ENCODE assay signal across 1 cellular context in genomic region chr11:11543656-11544055, GRCh38.
TF ChIP-seq lines count a peak whose summit lies in the region.

No MANE protein-coding gene starts in this region.

TF ChIP-seq in HepG2, 621 proteins besides CTCF, POLR2A, EP300 and RAD21:
- TF ChIP-seq ZNF280B (CRISPR knock-in tag; IDR thresholded peaks at IDR 0.05; ENCODE audit: borderline replicate concordance) (no peak), TSC22D2 (CRISPR knock-in tag; IDR thresholded peaks at IDR 0.05; ENCODE audit: borderline replicate concordance) (no peak), JUND (CRISPR knock-in tag; IDR thresholded peaks at IDR 0.05) (no peak), HMG20A (CRISPR knock-in tag; IDR thresholded peaks at IDR 0.05; ENCODE audit: borderline replicate concordance) (no peak), MED1 (CRISPR knock-in tag; IDR thresholded peaks at IDR 0.05) (no peak), ZNF234 (CRISPR knock-in tag; conservative IDR thresholded peaks at IDR 0.05) (no peak), NR2F2 (IDR thresholded peaks at IDR 0.05; ENCODE audit: borderline replicate concordance, low read depth) (no peak), ZNF550 (CRISPR knock-in tag; IDR thresholded peaks at IDR 0.05; ENCODE audit: borderline replicate concordance) (no peak), PRMT3 (CRISPR knock-in tag; IDR thresholded peaks at IDR 0.05; ENCODE audit: borderline replicate concordance, low read depth) (no peak), ZNF367 (CRISPR knock-in tag; IDR thresholded peaks at IDR 0.05; ENCODE audit: borderline replicate concordance) (no peak), ZNF468 (CRISPR knock-in tag; IDR thresholded peaks at IDR 0.05) (no peak)
